Comparison of ENCODE assay signal across 8 cellular contexts in the genomic region with DNA sequence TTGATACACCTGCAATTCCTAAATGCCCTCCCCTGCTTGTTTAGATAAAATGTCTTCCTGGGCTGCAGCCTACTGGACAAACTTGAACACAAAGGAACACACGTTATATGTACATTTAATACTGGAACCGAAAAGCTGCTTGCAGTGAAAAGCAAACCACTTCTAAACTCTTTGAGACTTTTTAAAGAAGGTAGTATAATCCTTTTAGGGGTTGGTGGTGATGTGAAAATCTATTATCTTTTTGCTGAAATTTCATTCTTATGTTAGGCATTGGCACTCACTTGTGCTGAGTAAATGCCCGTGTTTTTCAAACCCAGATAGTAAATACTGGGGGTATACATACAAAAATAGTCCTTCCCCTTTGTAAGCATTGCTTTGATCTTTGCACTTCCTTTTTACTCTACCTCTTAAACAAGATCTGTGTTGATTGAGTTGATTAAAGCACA. TPM values are rescaled to one million over a fixed set of nuclear protein-coding genes. Genes with fewer than 3 reads are reported as not detected.
DNase-seq lines count a peak whose midpoint lies in the region; ATAC-seq and TF ChIP-seq lines count a peak whose summit lies in the region.

No MANE protein-coding gene starts in this region.

- no peaks in the 10 kb centered on the region for H3K9me3 ChIP-seq in skeletal muscle satellite cell (replicated peaks; ENCODE audit: low read length)

- H3K4me1 ChIP-seq in skeletal muscle satellite cell (ENCODE audit: control insufficient read depth, insufficient read depth, low read length) = peaks cover 30% of the 10 kb centered on the region

- TF ChIP-seq CTCF in dorsolateral prefrontal cortex (IDR thresholded peaks at IDR 0.05 in 54 of 56, conservative IDR thresholded peaks at IDR 0.05 in 2 of 56; ENCODE audit: low read depth in 1 of 56, partially characterized antibody in 56 of 56) = peak in 3 of 56 donors; percentile 5 to 14 (median 14)

- H3K4me3 ChIP-seq in dorsolateral prefrontal cortex (peak overlapping the region; percentile 17 to 99 (median 85)), skeletal muscle satellite cell (ENCODE audit: low read length) (peak overlapping the region; percentile 79)

- intact Hi-C loops in dorsolateral prefrontal cortex (cut with DNase I) = loop anchor here (5.0 to 10.0 kb wide), 5 partner anchors 66 to 594 kb away; a partner anchor contains a TSS

- H3K4me2 ChIP-seq in skeletal muscle satellite cell (ENCODE audit: low read length) = peak overlapping the region; percentile 79

- H3K27me3 ChIP-seq in dorsolateral prefrontal cortex (no peaks in the 10 kb centered on the region), skeletal muscle satellite cell (ENCODE audit: control insufficient read depth, insufficient read depth, low read length) (no peaks in the 10 kb centered on the region)

- ATAC-seq in HG02571 (IDR thresholded peaks at IDR 0.05; ENCODE audit: unreplicated experiment) = no peak

- H3K36me3 ChIP-seq in skeletal muscle satellite cell (ENCODE audit: insufficient read depth, low read length) = no peaks in the 10 kb centered on the region

- H3K27ac ChIP-seq in dorsolateral prefrontal cortex = peak overlapping the region in 56 of 59 donors; percentile 3 to 100 (median 99)

- H3K9ac ChIP-seq in skeletal muscle satellite cell (ENCODE audit: low read depth, low read length) = peak overlapping the region; percentile 97

- DNase-seq in NCI-H2081 (lab: John Stamatoyannopoulos, UW) (peak; percentile 1 to 27), NCI-H2081 treated with DMSO at 0.1 percent for 48 hours (lab: John Stamatoyannopoulos, UW) (no peak), NCI-H748 (lab: John Stamatoyannopoulos, UW; ENCODE audit: unreplicated experiment) (peak; percentile 58), dorsolateral prefrontal cortex (no peak), retina (no peak)
- DNase-seq in stimulated activated CD8-positive, alpha-beta memory T cell treated with anti-CD3 and anti-CD28 coated beads, Interleukin-4, amount 100 ng/mL, for 48 hours = no peak

RNA-seq across cellular contexts. Expression of a gene that starts 2.2 kb away (rescaled TPM):
- 10 to 100 TPM; 13.0 to 36.6 (median 23.5) TPM for total RNA-seq in dorsolateral prefrontal cortex
- total RNA-seq in skeletal muscle satellite cell (2012; rRNA removed) = 22.5 and 25.9 TPM in 2 replicates

Comparison
In these comparisons a context has a peak if more than half of its experiments do, and no peak if none do; other contexts are left out.
1. DNase-seq: peak in NCI-H2081 (2 of 2) and NCI-H748 (single experiment); none in NCI-H2081 treated with DMSO at 0.1 percent for 48 hours (single experiment), dorsolateral prefrontal cortex (0 of 10), retina (single experiment) and stimulated activated CD8-positive, alpha-beta memory T cell treated with anti-CD3 and anti-CD28 coated beads, Interleukin-4, amount 100 ng/mL, for 48 hours (single experiment).